8 cellular contexts compared by ENCODE assay signal in the genomic region with DNA sequence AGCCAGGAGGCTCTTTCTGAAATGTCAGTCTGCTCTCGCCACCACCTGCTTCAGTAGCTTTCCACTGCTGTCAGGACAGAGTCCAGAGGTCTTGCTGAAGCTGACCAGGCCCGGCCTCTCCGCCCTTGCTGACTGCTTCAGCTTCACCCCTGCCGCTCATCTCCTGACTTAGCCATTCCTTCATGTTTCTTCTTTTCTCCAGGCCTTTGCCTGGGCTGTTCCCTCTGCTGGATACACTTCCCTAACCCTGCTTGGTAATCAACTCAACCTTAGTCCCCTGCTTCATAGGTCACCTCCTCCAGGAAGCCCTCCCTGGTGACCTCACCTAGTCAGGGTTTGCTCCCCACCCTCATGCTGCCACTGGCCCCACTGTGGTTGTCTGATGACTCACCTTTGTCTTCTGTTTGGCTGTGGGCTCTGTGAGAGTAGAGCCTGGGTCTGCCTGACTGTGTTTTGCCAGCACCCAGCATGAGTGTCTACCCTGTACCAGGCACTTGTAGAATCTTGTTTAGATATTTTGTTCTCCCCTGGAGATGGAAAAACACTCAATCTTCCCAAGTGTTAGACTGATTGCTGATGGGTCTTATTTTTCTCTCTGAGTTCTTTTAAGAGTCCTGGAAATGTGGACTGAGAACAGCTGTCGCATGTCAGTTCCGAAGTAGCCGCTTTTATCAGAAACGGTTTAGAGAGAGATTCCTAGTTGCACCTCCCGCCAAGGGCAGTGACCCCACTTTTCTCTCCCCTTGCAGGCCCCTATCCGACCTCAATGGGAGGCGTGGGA.
A peak's percentile ranks its signal among the peaks of the same experiment; 100 is the strongest.
DNase-seq lines count a peak whose midpoint lies in the region; ATAC-seq and TF ChIP-seq lines count a peak whose summit lies in the region.
"Had no signal": no experiment of that assay in that cellular context is flagged by ENCODE, and none has a peak within 500 bp of the region (broad histone marks: within the 10 kb centered on the region; RNA-seq: fewer than 3 reads in every experiment).

No MANE protein-coding gene starts in this region.

- no peak overlapping the region for H3K4me3 ChIP-seq in MG63
- H3K4me3 ChIP-seq in heart right ventricle, result no peak overlapping the region
- H3K4me3 ChIP-seq in WERI-Rb-1 (ENCODE audit: low read depth, low read length), result no peak overlapping the region

- peaks cover 29% of the 10 kb centered on the region for H3K4me1 Mint-ChIP-seq in activated T-cell treated with anti-CD3 and anti-CD28 coated beads, Interleukin-2, amount 50 U/mL, for 72 hours (ENCODE audit: low read depth)
- H3K4me1 Mint-ChIP-seq in H9, result peaks cover 0 to 9% of the 10 kb centered on the region in 2 experiments; a peak in 3 of 4 replicates

- no peak overlapping the region for H3K9ac ChIP-seq in H9 (ENCODE audit: extremely low read depth, insufficient read length, low read length)

- no peak overlapping the region; the same call in 1 of the 2 replicates for H3K14ac ChIP-seq in H9 (ENCODE audit: insufficient read depth, low read length)

- ATAC-seq in activated T-cell treated with anti-CD3 and anti-CD28 coated beads, Interleukin-2, amount 50 U/mL, for 72 hours (replicated peaks in 1 of 2), result peak; percentile 99
- peak; percentile 25 to 86 (median 58) for ATAC-seq in heart right ventricle

- H3K27me3 ChIP-seq in MG63 (no peaks in the 10 kb centered on the region), heart right ventricle (no peaks in the 10 kb centered on the region), WERI-Rb-1 (ENCODE audit: insufficient read depth, low read depth, severe bottlenecking) (no peaks in the 10 kb centered on the region), H9 (ENCODE audit: insufficient read depth, low read length) (no peaks in the 10 kb centered on the region)

- 41 to 46% methylated on average over 11 of the region's 11 CpGs for WGBS in heart right ventricle, 2 donors
- no CpG with 5 or more reads among the region's 11 CpGs for WGBS in H9 (ENCODE audit: extremely low coverage, insufficient read length, low lambda C conversion rate)

- peak overlapping the region; percentile 41 for H3K27ac Mint-ChIP-seq in activated T-cell treated with anti-CD3 and anti-CD28 coated beads, Interleukin-2, amount 50 U/mL, for 72 hours
- no peak overlapping the region; a peak in 1 of 7 replicates for H3K27ac Mint-ChIP-seq in H9

- no peak overlapping the region for H3K23ac ChIP-seq in H9 (ENCODE audit: insufficient read length, low read depth, low read length)

- H3K36me3 ChIP-seq in MG63 (no peaks in the 10 kb centered on the region), heart right ventricle (peaks cover 0 to 3% (median 0%) of the 10 kb centered on the region in 9 donors), WERI-Rb-1 (no peaks in the 10 kb centered on the region; the same call in 1 of the 2 replicates)

- H2BK12ac ChIP-seq in H9 (ENCODE audit: insufficient read length, low read depth, low read length), result no peak overlapping the region

- no peak overlapping the region for H2AK5ac ChIP-seq in H9 (ENCODE audit: insufficient read length, low read length)

- no peaks in the 10 kb centered on the region for H4K20me1 ChIP-seq in H9 (ENCODE audit: control insufficient read depth, insufficient read depth, insufficient read length)

- H4K5ac ChIP-seq in H9 (ENCODE audit: insufficient read length, low read depth, low read length), result no peak overlapping the region

- H3K4ac ChIP-seq in H9 (ENCODE audit: low read depth, low read length), result no peak overlapping the region

- no peak overlapping the region for H2BK5ac ChIP-seq in H9 (ENCODE audit: insufficient read length, low read length)

- no peak overlapping the region for H3K4me3 Mint-ChIP-seq in activated T-cell treated with anti-CD3 and anti-CD28 coated beads, Interleukin-2, amount 50 U/mL, for 72 hours
- no peak overlapping the region; a peak in 1 of 5 replicates for H3K4me3 Mint-ChIP-seq in H9

- no peaks in the 10 kb centered on the region for H3K79me2 ChIP-seq in H9 (ENCODE audit: insufficient read depth, low read length)

- H3T11ph ChIP-seq in H9 (ENCODE audit: low read length), result no peak overlapping the region

- peaks cover 2 to 7% of the 10 kb centered on the region in 2 donors for H3K36me3 Mint-ChIP-seq in activated T-cell treated with anti-CD3 and anti-CD28 coated beads, Interleukin-2, amount 50 U/mL, for 72 hours (ENCODE audit: insufficient read depth in 2 of 2)
- H3K36me3 Mint-ChIP-seq in H9 (ENCODE audit: insufficient read depth in 1 of 3, low read depth in 3 of 3), result no peaks in the 10 kb centered on the region

- no peak overlapping the region for H3K18ac ChIP-seq in H9 (ENCODE audit: insufficient read length, low read depth, low read length)

- H2BK20ac ChIP-seq in H9 (ENCODE audit: low read depth, low read length, poor library complexity, severe bottlenecking), result no peak overlapping the region

- H3K79me1 ChIP-seq in H9 (ENCODE audit: insufficient read depth, low read depth, low read length, poor library complexity, severe bottlenecking), result no peaks in the 10 kb centered on the region

- no peak overlapping the region for H3K4me2 ChIP-seq in H9 (ENCODE audit: insufficient read depth, insufficient read length, low read length)

- H3K23me2 ChIP-seq in H9 (ENCODE audit: insufficient read length, low read depth, low read length, poor library complexity, severe bottlenecking), result no peaks in the 10 kb centered on the region

- DNase-seq in MG63 (peak; percentile 74), heart right ventricle (peak in 1 of 2 donors; percentile 57), WERI-Rb-1 (no peak), H9 (no peak), head of caudate nucleus (no peak)
- peak; percentile 59 to 71 for DNase-seq in activated T-cell treated with anti-CD3 and anti-CD28 coated beads, Interleukin-2, amount 50 U/mL, for 72 hours
- DNase-seq in stimulated activated CD4-positive, alpha-beta T cell treated with anti-CD3 and anti-CD28 coated beads, Interleukin-2, amount 100 ng/mL, for 48 hours, result peak; percentile 22 to 41
- DNase-seq: naive B cell had no signal

- H3K56ac ChIP-seq in H9 (ENCODE audit: insufficient read length, low read depth, low read length), result no peak overlapping the region

- H3K27me3 Mint-ChIP-seq in activated T-cell treated with anti-CD3 and anti-CD28 coated beads, Interleukin-2, amount 50 U/mL, for 72 hours (ENCODE audit: low read depth), result no peaks in the 10 kb centered on the region
- no peaks in the 10 kb centered on the region; the same call in 1 of the 2 replicates for H3K27me3 Mint-ChIP-seq in H9 (ENCODE audit: low read depth)
- H3K27me3 Mint-ChIP-seq: naive B cell had no signal

- H3K4me1 ChIP-seq in heart right ventricle (peaks cover 21 to 87% (median 49%) of the 10 kb centered on the region in 9 donors), H9 (ENCODE audit: insufficient read depth, low read length) (no peaks in the 10 kb centered on the region)

- no peak overlapping the region for H4K8ac ChIP-seq in H9 (replicated peaks; ENCODE audit: insufficient read length, low read depth, low read length)

- H3K9me3 Mint-ChIP-seq in activated T-cell treated with anti-CD3 and anti-CD28 coated beads, Interleukin-2, amount 50 U/mL, for 72 hours, result no peaks in the 10 kb centered on the region
- H3K9me3 Mint-ChIP-seq in H9, result no peaks in the 10 kb centered on the region
- H3K9me3 Mint-ChIP-seq: naive B cell had no signal

- H3K27ac ChIP-seq in heart right ventricle (peak overlapping the region; percentile 50 to 84 (median 70)), WERI-Rb-1 (no peak overlapping the region), H9 (ENCODE audit: insufficient read length, low read depth, low read length) (no peak overlapping the region)

- no peaks in the 10 kb centered on the region for H3K9me3 ChIP-seq in MG63
- H3K9me3 ChIP-seq in heart right ventricle, result peaks cover 0 to 4% (median 0%) of the 10 kb centered on the region in 11 donors
- H3K9me3 ChIP-seq in WERI-Rb-1 (ENCODE audit: severe bottlenecking), result no peaks in the 10 kb centered on the region
- H3K9me3 ChIP-seq in H9 (ENCODE audit: control insufficient read depth, low read depth, low read length), result no peaks in the 10 kb centered on the region

- H4K91ac ChIP-seq in H9 (ENCODE audit: insufficient read length, low read depth, low read length), result no peak overlapping the region

- H2BK120ac ChIP-seq in H9 (ENCODE audit: low read depth, low read length, poor library complexity, severe bottlenecking), result no peak overlapping the region

- intact Hi-C loops in heart right ventricle (cut with DNase I), result loop anchor here in 1 of 10 donors (5.0 kb wide), 1 partner anchor 44 kb away; no protein-coding TSS in a partner anchor
- intact Hi-C loops in head of caudate nucleus (cut with DNase I), result no loop called here

- TF ChIP-seq CTCF in heart right ventricle (IDR thresholded peaks at IDR 0.05) (no peak), WERI-Rb-1 (IDR thresholded peaks at IDR 0.05; ENCODE audit: low read depth, low read length) (no peak), H9 (conservative IDR thresholded peaks at IDR 0.05) (no peak)

- H2AFZ ChIP-seq in H9 (ENCODE audit: low read length), result no peak overlapping the region

- no peak overlapping the region for H2BK15ac ChIP-seq in H9 (ENCODE audit: low read depth, low read length)

Comparison
In these comparisons a context has a peak if more than half of its experiments do, and no peak if none do; other contexts are left out.
1. DNase-seq: peak in MG63 (single experiment), activated T-cell treated with anti-CD3 and anti-CD28 coated beads, Interleukin-2, amount 50 U/mL, for 72 hours (2 of 2) and stimulated activated CD4-positive, alpha-beta T cell treated with anti-CD3 and anti-CD28 coated beads, Interleukin-2, amount 100 ng/mL, for 48 hours (2 of 2); none in WERI-Rb-1 (single experiment), H9 (single experiment) and head of caudate nucleus (0 of 42).
2. H3K27ac ChIP-seq: peak in heart right ventricle (10 of 10); none in WERI-Rb-1 (single experiment) and H9 (single experiment).